Comparison of ENCODE assay signal across 31 cellular contexts in genomic region chr13:44312131-44312530, GRCh38.
DNase-seq lines count a peak whose midpoint lies in the region; ATAC-seq and TF ChIP-seq lines count a peak whose summit lies in the region.
"Had no signal": no experiment of that assay in that cellular context is flagged by ENCODE, and none has a peak within 500 bp of the region (broad histone marks: within the 10 kb centered on the region; RNA-seq: fewer than 3 reads in every experiment).

No MANE protein-coding gene starts in this region.

- H3K27ac ChIP-seq in RWPE1 (peak overlapping the region; percentile 93), esophagus muscularis mucosa (replicated peaks in 1 of 4) (peak overlapping the region in 3 of 4 donors; percentile 86 to 92 (median 88)), prostate gland (peak overlapping the region; percentile 81 to 84)
- H3K27ac ChIP-seq: BLaER1, SK-N-MC, upper lobe of right lung had no signal

- H3K27me3 ChIP-seq in esophagus muscularis mucosa (no peaks in the 10 kb centered on the region), prostate gland (replicated peaks; ENCODE audit: insufficient read depth) (no peaks in the 10 kb centered on the region)
- H3K27me3 ChIP-seq: ascending aorta, BLaER1, upper lobe of right lung had no signal

- peak overlapping the region; percentile 88 for H3K27ac Mint-ChIP-seq in Calu3 (ENCODE audit: unreplicated experiment)
- H3K27ac Mint-ChIP-seq: activated naive CD8-positive, alpha-beta T cell treated with anti-CD3 and anti-CD28 coated beads for 36 hours; dendritic cell treated with granulocyte-macrophage colony-stimulating factor and Interleukin-4, amounts not matched to agents 40 ng/mL and 50 ng/mL, for 4 days; endodermal cell; H9; IgD-negative memory B cell had no signal

- TF ChIP-seq POLR2A in esophagus muscularis mucosa (IDR thresholded peaks at IDR 0.05; ENCODE audit: low read depth) (no peak), prostate gland (IDR thresholded peaks at IDR 0.05) (no peak)

- H3K9me3 Mint-ChIP-seq in Calu3 (ENCODE audit: low read depth, unreplicated experiment): no peaks in the 10 kb centered on the region
- H3K9me3 Mint-ChIP-seq: activated naive CD8-positive, alpha-beta T cell treated with anti-CD3 and anti-CD28 coated beads for 36 hours; central memory CD8-positive, alpha-beta T cell; dendritic cell treated with granulocyte-macrophage colony-stimulating factor and Interleukin-4, amounts not matched to agents 40 ng/mL and 50 ng/mL, for 4 days; endodermal cell had no signal

- H3K4me1 Mint-ChIP-seq in Calu3 (ENCODE audit: low read depth, unreplicated experiment): peaks cover 44% of the 10 kb centered on the region
- H3K4me1 Mint-ChIP-seq: central memory CD8-positive, alpha-beta T cell; IgD-negative memory B cell had no signal

- H3K36me3 Mint-ChIP-seq in Calu3 (ENCODE audit: insufficient read depth, unreplicated experiment): no peaks in the 10 kb centered on the region
- H3K36me3 Mint-ChIP-seq: activated naive CD8-positive, alpha-beta T cell treated with anti-CD3 and anti-CD28 coated beads for 36 hours had no signal

- no peak for TF ChIP-seq EP300 in esophagus muscularis mucosa (IDR thresholded peaks at IDR 0.05)

- peaks cover 26 to 66% (median 56%) of the 10 kb centered on the region in 4 donors for H3K4me1 ChIP-seq in esophagus muscularis mucosa
- H3K4me1 ChIP-seq in prostate gland (replicated peaks): peaks cover 13% of the 10 kb centered on the region
- H3K4me1 ChIP-seq: Caco-2 had no signal

- no peak for ATAC-seq in GM21381 (IDR thresholded peaks at IDR 0.05; ENCODE audit: unreplicated experiment)
- ATAC-seq: left ventricle myocardium superior, sciatic nerve, upper lobe of right lung had no signal

- TF ChIP-seq CTCF in Calu3 (IDR thresholded peaks at IDR 0.05; ENCODE audit: unreplicated experiment) (no peak), RWPE1 (conservative IDR thresholded peaks at IDR 0.05; ENCODE audit: low read depth) (no peak), esophagus muscularis mucosa (IDR thresholded peaks at IDR 0.05) (no peak), prostate gland (IDR thresholded peaks at IDR 0.05) (no peak)

- H3K4me3 ChIP-seq in esophagus muscularis mucosa (no peak overlapping the region), prostate gland (no peak overlapping the region)
- H3K4me3 ChIP-seq: ascending aorta, BLaER1, SK-N-MC, upper lobe of right lung had no signal

- CTCF ChIA-PET in Calu3 (lab: Charles Lee) (no interaction called here), RWPE1 (lab: Yijun Ruan, JAX) (no interaction called here)

- no peak overlapping the region for H3K4me3 Mint-ChIP-seq in Calu3 (ENCODE audit: low read depth, unreplicated experiment)
- H3K4me3 Mint-ChIP-seq: activated naive CD8-positive, alpha-beta T cell treated with anti-CD3 and anti-CD28 coated beads for 36 hours; central memory CD8-positive, alpha-beta T cell; dendritic cell treated with granulocyte-macrophage colony-stimulating factor and Interleukin-4, amounts not matched to agents 40 ng/mL and 50 ng/mL, for 4 days; endodermal cell; H9; IgD-negative memory B cell had no signal

- H3K9me3 ChIP-seq in esophagus muscularis mucosa: no peaks in the 10 kb centered on the region
- H3K9me3 ChIP-seq in prostate gland: no peaks in the 10 kb centered on the region
- H3K9me3 ChIP-seq: ascending aorta, BLaER1, Caco-2, upper lobe of right lung had no signal

- H3K27me3 Mint-ChIP-seq in Calu3 (ENCODE audit: unreplicated experiment): no peaks in the 10 kb centered on the region

- BruUV-seq in Calu3 (replicated peaks; lab: Mats Ljungman, UMichigan): no TSS peak

- DNase-seq in Calu3 (no peak), RWPE1 (ENCODE audit: low spot score) (no peak), esophagus muscularis mucosa (ENCODE audit: extremely low spot score) (no peak), prostate gland (ENCODE audit: low spot score) (no peak), NCI-H187 (lab: John Stamatoyannopoulos, UW) (no peak), medulla oblongata (ENCODE audit: extremely low spot score) (no peak)
- DNase-seq in stimulated activated CD4-positive, alpha-beta T cell treated with anti-CD3 and anti-CD28 coated beads, Interleukin-12 subunit alpha, Interleukin-12 subunit beta, amount 100 ng/mL, for 4 hours: no peak
- DNase-seq: activated effector memory CD4-positive, alpha-beta T cell treated with anti-CD3 and anti-CD28 coated beads, Interleukin-2, amount 50 U/mL, for 16 hours; activated naive CD8-positive, alpha-beta T cell treated with anti-CD3 and anti-CD28 coated beads for 36 hours; activated T-cell treated with anti-CD3 and anti-CD28 coated beads for 4 hours; Caco-2; DMS79 treated with DMSO at 0.1 percent for 48 hours; endodermal cell; GF-D8; H9; left ventricle myocardium superior; midbrain; NCI-H1105; NCI-H1930; NCI-H526 treated with DMSO at 0.1 percent for 48 hours; stimulated activated CD8-positive, alpha-beta memory T cell treated with anti-CD3 and anti-CD28 coated beads, Interleukin-4, amount 100 ng/mL, for 48 hours; T-helper 2 cell; upper lobe of right lung had no signal

- WGBS in esophagus muscularis mucosa: 92% methylated on average over 3 of the region's 3 CpGs
- 91% methylated on average over 3 of the region's 3 CpGs for WGBS in prostate gland

- intact Hi-C loops in Calu3 (cut with micrococcal nuclease; ENCODE audit: unreplicated experiment): loop anchor here (5.0 to 10.0 kb wide), 4 partner anchors 50 to 167 kb away; no protein-coding TSS in a partner anchor
- intact Hi-C loops in esophagus muscularis mucosa (cut with DNase I): loop anchor here (10.0 kb wide), 1 partner anchor 257 kb away; no protein-coding TSS in a partner anchor
- intact Hi-C loops in prostate gland (cut with DNase I): loop anchor here (5.0 kb wide), 1 partner anchor 40 kb away; no protein-coding TSS in a partner anchor

- H3K36me3 ChIP-seq in esophagus muscularis mucosa (no peaks in the 10 kb centered on the region), prostate gland (no peaks in the 10 kb centered on the region)
- H3K36me3 ChIP-seq: ascending aorta, BLaER1, upper lobe of right lung had no signal

- POLR2A ChIA-PET in RWPE1 (lab: Yijun Ruan, JAX; ENCODE audit: low non-redundant PET): no interaction called here
